In the genomic region with DNA sequence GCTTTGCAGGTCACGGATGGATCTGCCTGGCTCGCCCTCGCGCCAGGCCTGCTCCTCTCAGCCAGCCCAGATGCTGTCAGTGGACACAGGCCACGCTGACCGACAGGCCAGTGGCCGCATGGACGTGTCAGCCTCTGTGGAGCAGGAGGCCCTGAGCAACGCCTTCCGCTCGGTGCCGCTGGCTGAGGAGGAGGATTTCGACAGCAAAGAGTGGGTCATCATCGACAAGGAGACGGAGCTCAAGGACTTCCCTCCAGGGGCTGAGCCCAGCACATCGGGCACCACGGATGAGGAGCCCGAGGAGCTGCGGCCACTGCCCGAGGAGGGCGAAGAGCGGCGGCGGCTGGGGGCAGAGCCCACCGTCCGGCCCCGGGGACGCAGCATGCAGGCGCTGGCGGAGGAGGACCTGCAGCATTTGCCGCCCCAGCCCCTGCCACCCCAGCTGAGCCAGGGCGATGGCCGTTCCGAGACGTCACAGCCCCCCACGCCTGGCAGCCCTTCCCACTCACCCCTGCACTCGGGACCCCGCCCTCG, we compare ENCODE assay signal across 17 cellular contexts. TPM values are rescaled to one million over a fixed set of nuclear protein-coding genes. Genes with fewer than 3 reads are reported as not detected.
DNase-seq lines count a peak whose midpoint lies in the region; ATAC-seq, FAIRE-seq and TF ChIP-seq lines count a peak whose summit lies in the region.
"Had no signal": no experiment of that assay in that cellular context is flagged by ENCODE, and none has a peak within 500 bp of the region (broad histone marks: within the 10 kb centered on the region; RNA-seq: fewer than 3 reads in every experiment).

No MANE protein-coding gene starts in this region.

- no peak for TF ChIP-seq CTCF in HEK293 (tag by site-specific recombination; IDR thresholded peaks at IDR 0.05)
- TF ChIP-seq CTCF in H1 (IDR thresholded peaks at IDR 0.05; ENCODE audit: control extremely low read depth in 1 of 3, insufficient read depth in 1 of 3, low read depth in 1 of 3, low read length in 3 of 3): no peak
- TF ChIP-seq CTCF in osteoblast (IDR thresholded peaks at IDR 0.05; ENCODE audit: extremely low read depth, low read depth, low read length): no peak
- no peak for TF ChIP-seq CTCF in CD14-positive monocyte (IDR thresholded peaks at IDR 0.05)

- no peak overlapping the region for H3K4me3 ChIP-seq in HEK293 (ENCODE audit: low read depth, low read length)
- H3K4me3 ChIP-seq in H1 (ENCODE audit: extremely low read depth in 1 of 4, insufficient read depth in 2 of 4, low read depth in 3 of 4, low read length in 4 of 4): no peak overlapping the region
- no peak overlapping the region for H3K4me3 ChIP-seq in osteoblast (ENCODE audit: insufficient read depth, low read length)
- H3K4me3 ChIP-seq: A549, GM12878 had no signal

- no peak overlapping the region for H3K23ac ChIP-seq in H1 (ENCODE audit: insufficient read length)

- no peak overlapping the region for H3K18ac ChIP-seq in H1 (ENCODE audit: extremely low read depth, low read length)

- H3K79me2 ChIP-seq in H1 (ENCODE audit: control insufficient read depth in 1 of 2, insufficient read depth in 2 of 2, low read length in 2 of 2): no peaks in the 10 kb centered on the region
- no peaks in the 10 kb centered on the region for H3K79me2 ChIP-seq in osteoblast (ENCODE audit: insufficient read depth, low read length)

- no peak overlapping the region for H3K14ac ChIP-seq in H1 (ENCODE audit: insufficient read length)

- H3K27ac ChIP-seq in HEK293 (ENCODE audit: extremely low read depth, low read depth, low read length) (no peak overlapping the region), H1 (ENCODE audit: low read depth, low read length) (no peak overlapping the region), osteoblast (ENCODE audit: low read depth, low read length) (no peak overlapping the region)
- H3K27ac ChIP-seq: C4-2B had no signal

- H4K8ac ChIP-seq in H1 (ENCODE audit: extremely low read depth, insufficient read depth, low read length): no peak overlapping the region

- no peak overlapping the region for H3K9ac ChIP-seq in H1 (replicated peaks in 1 of 4; ENCODE audit: extremely low read depth in 1 of 4, low read depth in 3 of 4, low read length in 3 of 4)

- H2BK5ac ChIP-seq in H1 (ENCODE audit: low read depth, low read length): no peak overlapping the region

- H2AK5ac ChIP-seq in H1 (ENCODE audit: low read depth, low read length): no peak overlapping the region

- H4K5ac ChIP-seq in H1 (ENCODE audit: insufficient read length, low read depth, low read length): no peak overlapping the region

- H4K20me1 ChIP-seq in H1 (replicated peaks in 1 of 2; ENCODE audit: control insufficient read depth in 1 of 2, insufficient read depth in 2 of 2, low read length in 2 of 2) (peaks cover 0 to 2% of the 10 kb centered on the region in 2 experiments), osteoblast (ENCODE audit: insufficient read depth, low read length) (no peaks in the 10 kb centered on the region)

- ATAC-seq in GM18907 (IDR thresholded peaks at IDR 0.05; ENCODE audit: unreplicated experiment) (peak; percentile 14), GM18870 (IDR thresholded peaks at IDR 0.05; ENCODE audit: unreplicated experiment) (no peak)
- ATAC-seq in effector memory CD8-positive, alpha-beta T cell (replicated peaks): no peak

- H3K36me3 ChIP-seq in HEK293 (ENCODE audit: control insufficient read depth in 2 of 2, insufficient read depth in 1 of 2, low read length in 2 of 2): no peaks in the 10 kb centered on the region
- no peaks in the 10 kb centered on the region for H3K36me3 ChIP-seq in H1 (ENCODE audit: control insufficient read depth in 2 of 4, insufficient read depth in 4 of 4, low read length in 3 of 4)
- H3K36me3 ChIP-seq in osteoblast (ENCODE audit: insufficient read depth, low read length): no peaks in the 10 kb centered on the region
- H3K36me3 ChIP-seq: BE2C had no signal

- DNase-seq in H1 (ENCODE audit: low read depth in 1 of 2, low spot score in 2 of 2): no peak
- no peak for DNase-seq in osteoblast (ENCODE audit: insufficient read length, low spot score, missing footprints)
- DNase-seq in cerebellum (ENCODE audit: low spot score): no peak
- DNase-seq in effector memory CD8-positive, alpha-beta T cell: no peak
- DNase-seq in CD14-positive monocyte (ENCODE audit: low spot score): no peak
- DNase-seq: GOT3 had no signal

- H2AFZ ChIP-seq in H1 (ENCODE audit: low read length) (no peak overlapping the region), osteoblast (ENCODE audit: low read length) (peak overlapping the region; percentile 36)

- no peak overlapping the region for H2BK120ac ChIP-seq in H1 (replicated peaks; ENCODE audit: low read depth, low read length)

- no peaks in the 10 kb centered on the region for H3K23me2 ChIP-seq in H1 (ENCODE audit: low read depth, low read length)

- no peak overlapping the region for H3K4me3 Mint-ChIP-seq in effector memory CD8-positive, alpha-beta T cell
- H3K4me3 Mint-ChIP-seq in CD14-positive monocyte: no peak overlapping the region
- H3K4me3 Mint-ChIP-seq: CD8-positive, alpha-beta memory T cell had no signal

- FAIRE-seq in H1 (lab: Jason Lieb, UNC): no peak
- FAIRE-seq: A549 had no signal

- H3K56ac ChIP-seq in H1 (replicated peaks; ENCODE audit: insufficient read length, low read depth, low read length): no peak overlapping the region

- H3K27me3 ChIP-seq in H1 (replicated peaks in 1 of 4; ENCODE audit: control insufficient read depth in 3 of 4, extremely low read depth in 1 of 4, insufficient read depth in 3 of 4, low read length in 3 of 4) (peaks cover 0 to 2% (median under 1%) of the 10 kb centered on the region in 4 experiments; a peak in 4 of 7 replicates), osteoblast (ENCODE audit: insufficient read depth, low read length) (peaks cover 13% of the 10 kb centered on the region)
- H3K27me3 ChIP-seq: BE2C had no signal

- H3K27ac Mint-ChIP-seq in effector memory CD8-positive, alpha-beta T cell: peak overlapping the region in 1 of 2 donors; percentile 70
- no peak overlapping the region for H3K27ac Mint-ChIP-seq in CD14-positive monocyte

- TF ChIP-seq EP300 in H1 (IDR thresholded peaks at IDR 0.05; ENCODE audit: borderline replicate concordance in 1 of 2, low read depth in 2 of 2, low read length in 2 of 2): no peak

- no peak for TF ChIP-seq RAD21 in H1 (IDR thresholded peaks at IDR 0.05 in 1 of 2, conservative IDR thresholded peaks at IDR 0.05 in 1 of 2; ENCODE audit: low read depth in 2 of 2, low read length in 2 of 2)

- H3K9me3 ChIP-seq in HEK293 (ENCODE audit: control insufficient read depth, insufficient read depth, low read depth, low read length) (no peaks in the 10 kb centered on the region), H1 (ENCODE audit: insufficient read depth in 2 of 2, low read depth in 1 of 2, low read length in 1 of 2) (no peaks in the 10 kb centered on the region), osteoblast (ENCODE audit: low read depth, low read length) (no peaks in the 10 kb centered on the region)
- H3K9me3 ChIP-seq: A549, BE2C had no signal

- H4K91ac ChIP-seq in H1 (replicated peaks; ENCODE audit: insufficient read length, low read length): peak overlapping the region; percentile 11

- H3K27me3 Mint-ChIP-seq in effector memory CD8-positive, alpha-beta T cell: peaks cover 10 to 20% of the 10 kb centered on the region in 2 donors
- peaks cover 10 to 22% (median 14%) of the 10 kb centered on the region in 3 donors for H3K27me3 Mint-ChIP-seq in CD14-positive monocyte (ENCODE audit: low read depth in 3 of 3)

- H3K36me3 Mint-ChIP-seq in effector memory CD8-positive, alpha-beta T cell (ENCODE audit: insufficient read depth): no peaks in the 10 kb centered on the region
- H3K36me3 Mint-ChIP-seq in CD14-positive monocyte: no peaks in the 10 kb centered on the region
- H3K36me3 Mint-ChIP-seq: CD8-positive, alpha-beta memory T cell had no signal

- POLR2A ChIA-PET in HEK293 (lab: Yijun Ruan, JAX) (interaction anchor here (1.3 to 2.1 kb wide), 2 partner anchors 71 to 107 kb away, joined by 4 to 7 read pairs; partner anchors contain the start of gene ZNF318), H1 (lab: Charles Lee; ENCODE audit: partially characterized antibody) (interaction anchor here (0.9 kb wide), 1 partner anchor 85 kb away, joined by 3 read pairs; no protein-coding TSS in a partner anchor)

- no peak overlapping the region for H2BK15ac ChIP-seq in H1 (ENCODE audit: low read length)

- no peaks in the 10 kb centered on the region for H3K79me1 ChIP-seq in H1 (ENCODE audit: low read depth, low read length)

- peak overlapping the region; percentile 43; the same call in 1 of the 2 replicates for H2BK12ac ChIP-seq in H1 (ENCODE audit: low read depth, low read length)

- no peaks in the 10 kb centered on the region for H3K9me3 Mint-ChIP-seq in effector memory CD8-positive, alpha-beta T cell
- H3K9me3 Mint-ChIP-seq in CD14-positive monocyte: no peaks in the 10 kb centered on the region
- H3K9me3 Mint-ChIP-seq: CD8-positive, alpha-beta memory T cell had no signal

- H3K4me1 ChIP-seq in HEK293 (ENCODE audit: control insufficient read depth, insufficient read depth, low read length) (no peaks in the 10 kb centered on the region), H1 (replicated peaks in 1 of 4; ENCODE audit: control insufficient read depth in 3 of 4, insufficient read depth in 4 of 4, low read length in 3 of 4) (peaks cover 0 to 10% (median 3%) of the 10 kb centered on the region in 4 experiments; a peak in 6 of 7 replicates), osteoblast (ENCODE audit: insufficient read depth, low read length) (no peaks in the 10 kb centered on the region)

- no peak for TF ChIP-seq POLR2A in H1 (IDR thresholded peaks at IDR 0.05; ENCODE audit: control extremely low read depth in 1 of 2, low read depth in 2 of 2, low read length in 2 of 2)

- H3K4ac ChIP-seq in H1 (replicated peaks; ENCODE audit: insufficient read length, low read depth, low read length): no peak overlapping the region

- WGBS in H1 (ENCODE audit: extremely low coverage in 1 of 2, insufficient coverage in 1 of 2, insufficient read length in 1 of 2, insufficient replicate concordance in 2 of 2, low coverage in 1 of 2, low lambda C conversion rate in 2 of 2, missing lambda C conversion rate in 1 of 2), 2 experiments: 92% methylated on average over 38 of the region's 39 CpGs; no CpG with 5 or more reads in 1 of the 2 experiments

- intact Hi-C loops in CD14-positive monocyte (cut with micrococcal nuclease): loop anchor here (1.0 to 10.0 kb wide), 6 partner anchors 72 to 244 kb away; no protein-coding TSS in a partner anchor

- H3K4me2 ChIP-seq in H1 (ENCODE audit: insufficient read depth in 1 of 2, low read depth in 2 of 2, low read length in 2 of 2): no peak overlapping the region
- no peak overlapping the region for H3K4me2 ChIP-seq in osteoblast (ENCODE audit: insufficient read depth, low read length)
- H3K4me2 ChIP-seq: A549 had no signal

- H2BK20ac ChIP-seq in H1 (ENCODE audit: low read length): no peak overlapping the region

- CTCF ChIA-PET in HEK293 (lab: Yijun Ruan, JAX) (interaction anchor here (0.7 to 7.6 kb wide), 18 partner anchors 11 to 601 kb away, joined by 3 to 83 read pairs (median 4); partner anchors contain the start of gene DNPH1), H1 (lab: Charles Lee; ENCODE audit: partially characterized antibody) (interaction anchor here (0.9 to 9.4 kb wide), 22 partner anchors 9 to 244 kb away, joined by 3 to 78 read pairs (median 6); partner anchors contain the start of genes CRIP3, DLK2 and DNPH1)

- peaks cover 3 to 5% of the 10 kb centered on the region in 2 donors for H3K4me1 Mint-ChIP-seq in effector memory CD8-positive, alpha-beta T cell (ENCODE audit: low read depth in 2 of 2)
- H3K4me1 Mint-ChIP-seq in CD14-positive monocyte: peaks cover 4% of the 10 kb centered on the region

RNA-seq across cellular contexts. Expression of gene TTBK1, which starts 19.6 kb away (rescaled TPM):
- 1.5 and 1.6 TPM in 2 replicates for total RNA-seq in H1 (2021; fragmentation: NEBNext Ultra II Directional; extraction: Animal tissue kit (Norgen Biotek cat#: 25700))
- polyA plus RNA-seq in H1 (2011; rRNA removed) (0.53 and 0.63 TPM in 2 replicates), CD14-positive monocyte (not detected)
- polyA plus RNA-seq in H1 (2011; cell fraction: cytosol; rRNA removed): 0.70 TPM
- 1.9 TPM for polyA plus RNA-seq in H1 (2011; cell fraction: nucleus; rRNA removed)
- polyA plus RNA-seq in H1 (2012, experiment 1 of 2): 0.68 to 1.1 TPM (median 0.97 TPM) in 4 replicates
- 0.50 TPM for polyA plus RNA-seq in H1 (2012, experiment 2 of 2)
- polyA plus RNA-seq in H1 (2013, experiment 1 of 2): 0.26 TPM
- polyA plus RNA-seq in H1 (2013, experiment 2 of 2): 0.22 TPM
- polyA minus RNA-seq in H1 (2011; rRNA and poly(A)+ RNA removed): 0.60 and 0.76 TPM in 2 replicates
- 0.66 TPM for polyA minus RNA-seq in H1 (2011; cell fraction: cytosol; rRNA and poly(A)+ RNA removed)
- polyA minus RNA-seq in H1 (2011; cell fraction: nucleus; rRNA and poly(A)+ RNA removed): 1.1 TPM
- total RNA-seq in osteoblast (under 0.01 TPM in 1 of 2 replicates, not detected in the other), cerebellum (13.2 TPM)
- total RNA-seq: G401, GM12878 had no signal
- polyA plus RNA-seq: AG04450; CD8-positive, alpha-beta memory T cell had no signal

RNA-seq across cellular contexts. Expression of gene DNPH1, which starts 33.6 kb away (rescaled TPM):
- total RNA-seq in H1 (2021; fragmentation: NEBNext Ultra II Directional; extraction: Animal tissue kit (Norgen Biotek cat#: 25700)): 33.9 and 37.2 TPM in 2 replicates
- polyA plus RNA-seq in H1 (2011; rRNA removed) (134 and 168 TPM in 2 replicates), CD14-positive monocyte (10 to 100 TPM; 42.7 to 55.4 TPM)
- 125 TPM for polyA plus RNA-seq in H1 (2011; cell fraction: cytosol; rRNA removed)
- polyA plus RNA-seq in H1 (2011; cell fraction: nucleus; rRNA removed): 70.6 TPM
- 48.8 to 75.5 TPM (median 71.2 TPM) in 4 replicates for polyA plus RNA-seq in H1 (2012, experiment 1 of 2)
- 54.9 TPM for polyA plus RNA-seq in H1 (2012, experiment 2 of 2)
- 53.9 TPM for polyA plus RNA-seq in H1 (2013, experiment 1 of 2)
- 54.5 TPM for polyA plus RNA-seq in H1 (2013, experiment 2 of 2)
- 7.8 and 8.3 TPM in 2 replicates for polyA minus RNA-seq in H1 (2011; rRNA and poly(A)+ RNA removed)
- polyA minus RNA-seq in H1 (2011; cell fraction: cytosol; rRNA and poly(A)+ RNA removed): 11.4 TPM
- polyA minus RNA-seq in H1 (2011; cell fraction: nucleus; rRNA and poly(A)+ RNA removed): 24.6 TPM
- total RNA-seq in osteoblast (32.9 and 33.3 TPM in 2 replicates), cerebellum (11.8 TPM)

RNA-seq across cellular contexts. Expression of gene SLC22A7, which starts 35.2 kb away (rescaled TPM):
- total RNA-seq in H1 (2021; fragmentation: NEBNext Ultra II Directional; extraction: Animal tissue kit (Norgen Biotek cat#: 25700)): not detected in 2 replicates
- polyA plus RNA-seq in H1 (2011; rRNA removed) (not detected in 2 replicates), CD14-positive monocyte (not detected)
- not detected for polyA plus RNA-seq in H1 (2011; cell fraction: cytosol; rRNA removed)
- polyA plus RNA-seq in H1 (2011; cell fraction: nucleus; rRNA removed): not detected
- 0.13 to 0.58 TPM (median 0.47 TPM) in 3 of 4 replicates, not detected in the other for polyA plus RNA-seq in H1 (2012, experiment 1 of 2)
- polyA plus RNA-seq in H1 (2012, experiment 2 of 2): 0.22 TPM
- not detected for polyA plus RNA-seq in H1 (2013, experiment 1 of 2)
- polyA plus RNA-seq in H1 (2013, experiment 2 of 2): not detected
- polyA minus RNA-seq in H1 (2011; rRNA and poly(A)+ RNA removed): not detected in 2 replicates
- polyA minus RNA-seq in H1 (2011; cell fraction: cytosol; rRNA and poly(A)+ RNA removed): not detected
- not detected for polyA minus RNA-seq in H1 (2011; cell fraction: nucleus; rRNA and poly(A)+ RNA removed)
- total RNA-seq in osteoblast (not detected in 2 replicates), cerebellum (0.36 TPM)
- total RNA-seq: CD8-positive, alpha-beta memory T cell; G401; HT-29 had no signal
- polyA plus RNA-seq: A549; AG04450; CD8-positive, alpha-beta memory T cell had no signal

RNA-seq across cellular contexts. Expression of gene CRIP3, which starts 45.8 kb away (rescaled TPM):
- 37.6 and 46.3 TPM in 2 replicates for total RNA-seq in H1 (2021; fragmentation: NEBNext Ultra II Directional; extraction: Animal tissue kit (Norgen Biotek cat#: 25700))
- 34.0 and 38.7 TPM in 2 replicates for polyA plus RNA-seq in H1 (2011; rRNA removed)
- 46.8 TPM for polyA plus RNA-seq in H1 (2011; cell fraction: cytosol; rRNA removed)
- 124 TPM for polyA plus RNA-seq in H1 (2011; cell fraction: nucleus; rRNA removed)
- 39.4 to 44.3 TPM (median 42.3 TPM) in 4 replicates for polyA plus RNA-seq in H1 (2012, experiment 1 of 2)
- 30.4 TPM for polyA plus RNA-seq in H1 (2012, experiment 2 of 2)
- 40.4 TPM for polyA plus RNA-seq in H1 (2013, experiment 1 of 2)
- polyA plus RNA-seq in H1 (2013, experiment 2 of 2): 36.5 TPM
- polyA minus RNA-seq in H1 (2011; rRNA and poly(A)+ RNA removed): 22.8 and 23.5 TPM in 2 replicates
- polyA minus RNA-seq in H1 (2011; cell fraction: cytosol; rRNA and poly(A)+ RNA removed): 17.9 TPM
- polyA minus RNA-seq in H1 (2011; cell fraction: nucleus; rRNA and poly(A)+ RNA removed): 22.5 TPM
- 0.59 TPM in 1 of 2 replicates, not detected in the other for total RNA-seq in osteoblast
- 5.8 TPM for total RNA-seq in cerebellum
- polyA plus RNA-seq in CD14-positive monocyte: 1 to 10 TPM; 1.2 to 1.6 TPM
- total RNA-seq: G401, HT-29 had no signal
- polyA plus RNA-seq: AG04450; CD8-positive, alpha-beta memory T cell had no signal
